18 cellular contexts compared by ENCODE assay signal in genomic region chr7:1386623-1387220, GRCh38.
DNase-seq lines count a peak whose midpoint lies in the region; ATAC-seq and TF ChIP-seq lines count a peak whose summit lies in the region.
"Had no signal": no experiment of that assay in that cellular context is flagged by ENCODE, and none has a peak within 500 bp of the region (broad histone marks: within the 10 kb centered on the region; RNA-seq: fewer than 3 reads in every experiment).

No MANE protein-coding gene starts in this region.

- H4K20me1 ChIP-seq in BLaER1, result no peaks in the 10 kb centered on the region

- peaks cover 90% of the 10 kb centered on the region for H3K4me1 ChIP-seq in BLaER1
- H3K4me1 ChIP-seq: heart left ventricle, uterus had no signal

- peak overlapping the region; percentile 94 for H3K27ac ChIP-seq in BLaER1
- H3K27ac ChIP-seq: heart left ventricle, uterus had no signal

- no peaks in the 10 kb centered on the region for H3K27me3 ChIP-seq in BLaER1
- H3K27me3 ChIP-seq: uterus had no signal

- peak overlapping the region; percentile 59 for H3K4me3 ChIP-seq in BLaER1
- H3K4me3 ChIP-seq: heart left ventricle, uterus had no signal

- DNase-seq in NCI-H146 (lab: John Stamatoyannopoulos, UW) (peak; percentile 45), NCI-H146 treated with DMSO at 0.1 percent for 48 hours (lab: John Stamatoyannopoulos, UW; ENCODE audit: unreplicated experiment) (no peak), NCI-H1694 (lab: John Stamatoyannopoulos, UW) (peak; percentile 10), amniotic stem cell (lab: John Stamatoyannopoulos, UW) (no peak), ureter (ENCODE audit: low spot score) (no peak), T-helper 17 cell (no peak)
- DNase-seq: activated CD4-positive, alpha-beta T cell treated with anti-CD3 and anti-CD28 coated beads for 1 hour; GDM1; immature natural killer cell; KBM-7; MV-4-11; NCI-H510A treated with DMSO at 0.1 percent for 48 hours; stimulated activated CD8-positive, alpha-beta memory T cell treated with anti-CD3 and anti-CD28 coated beads, Interleukin-4, amount 100 ng/mL, for 48 hours; uterus had no signal

- no peak for ATAC-seq in T-helper 17 cell
- ATAC-seq: heart left ventricle had no signal

- peaks cover 28% of the 10 kb centered on the region for H3K27me3 Mint-ChIP-seq in brain
- peaks cover 10% of the 10 kb centered on the region for H3K27me3 Mint-ChIP-seq in T-helper 17 cell

- H3K4me1 Mint-ChIP-seq in brain, result peaks cover 16% of the 10 kb centered on the region
- no peaks in the 10 kb centered on the region for H3K4me1 Mint-ChIP-seq in T-helper 17 cell

- no peaks in the 10 kb centered on the region for H3K36me3 ChIP-seq in BLaER1
- H3K36me3 ChIP-seq: heart left ventricle, uterus had no signal

- TF ChIP-seq CTCF in brain (conservative IDR thresholded peaks at IDR 0.05), result no peak

- H3K36me3 Mint-ChIP-seq in brain (no peaks in the 10 kb centered on the region), T-helper 17 cell (ENCODE audit: low read depth) (peaks cover 3% of the 10 kb centered on the region)

- H3K4me2 ChIP-seq in BLaER1, result peak overlapping the region; percentile 98

- H3K9ac ChIP-seq in BLaER1, result peak overlapping the region; percentile 74

- H3K9me3 Mint-ChIP-seq in brain, result peaks cover 2 to 11% (median 7%) of the 10 kb centered on the region in 5 experiments

- no peak overlapping the region for H3K4me3 Mint-ChIP-seq in brain
- no peak overlapping the region for H3K4me3 Mint-ChIP-seq in T-helper 17 cell
- H3K4me3 Mint-ChIP-seq: dendritic cell treated with granulocyte-macrophage colony-stimulating factor and Interleukin-4, amounts not matched to agents 40 ng/mL and 50 ng/mL, for 4 days; immature natural killer cell had no signal

- peak overlapping the region in 3 of 5 experiments; percentile 69 to 88 (median 73) for H3K27ac Mint-ChIP-seq in brain
- H3K27ac Mint-ChIP-seq in T-helper 17 cell, result no peak overlapping the region
- H3K27ac Mint-ChIP-seq: dendritic cell treated with granulocyte-macrophage colony-stimulating factor and Interleukin-4, amounts not matched to agents 40 ng/mL and 50 ng/mL, for 4 days; immature natural killer cell had no signal

- H3K9me3 ChIP-seq in BLaER1 (peaks cover 5% of the 10 kb centered on the region), T-helper 17 cell (ENCODE audit: control insufficient read depth, low read length, poor library complexity, severe bottlenecking) (no peaks in the 10 kb centered on the region)
- H3K9me3 ChIP-seq: uterus had no signal

Comparison
In these comparisons a context has a peak if more than half of its experiments do, and no peak if none do; other contexts are left out.
1. DNase-seq: peak in NCI-H146 (single experiment) and NCI-H1694 (single experiment); none in NCI-H146 treated with DMSO at 0.1 percent for 48 hours (single experiment), amniotic stem cell (single experiment), ureter (single experiment) and T-helper 17 cell (0 of 3).